ENCODE assay signal across 1 cellular context in the genomic region with DNA sequence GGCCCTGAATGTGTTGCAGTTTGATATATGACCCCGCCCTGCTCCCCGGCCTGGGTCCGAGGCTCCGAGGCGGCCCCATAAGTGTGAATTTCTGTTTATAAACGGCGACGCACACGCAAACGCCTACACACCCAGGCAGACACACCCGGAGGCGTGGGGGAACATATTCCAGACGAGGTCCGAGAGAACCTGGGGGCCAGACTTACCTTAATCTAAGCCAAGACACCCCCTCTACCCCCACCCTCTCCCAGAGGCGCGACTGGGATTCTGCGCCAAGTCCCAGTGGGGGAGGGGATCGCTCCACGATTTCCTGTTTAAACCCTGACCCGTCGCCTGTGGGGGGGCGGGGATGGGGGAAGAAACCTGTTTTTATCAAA.
TF ChIP-seq lines count a peak whose summit lies in the region.

No MANE protein-coding gene starts in this region.

TF ChIP-seq in K562, 482 proteins besides CTCF, POLR2A, EP300 and RAD21 (continued from another document and continues in another):
- TF ChIP-seq, protein P1, sequence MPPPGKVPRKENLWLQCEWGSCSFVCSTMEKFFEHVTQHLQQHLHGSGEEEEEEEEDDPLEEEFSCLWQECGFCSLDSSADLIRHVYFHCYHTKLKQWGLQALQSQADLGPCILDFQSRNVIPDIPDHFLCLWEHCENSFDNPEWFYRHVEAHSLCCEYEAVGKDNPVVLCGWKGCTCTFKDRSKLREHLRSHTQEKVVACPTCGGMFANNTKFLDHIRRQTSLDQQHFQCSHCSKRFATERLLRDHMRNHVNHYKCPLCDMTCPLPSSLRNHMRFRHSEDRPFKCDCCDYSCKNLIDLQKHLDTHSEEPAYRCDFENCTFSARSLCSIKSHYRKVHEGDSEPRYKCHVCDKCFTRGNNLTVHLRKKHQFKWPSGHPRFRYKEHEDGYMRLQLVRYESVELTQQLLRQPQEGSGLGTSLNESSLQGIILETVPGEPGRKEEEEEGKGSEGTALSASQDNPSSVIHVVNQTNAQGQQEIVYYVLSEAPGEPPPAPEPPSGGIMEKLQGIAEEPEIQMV (tag; conservative IDR thresholded peaks at IDR 0.05; ENCODE audit: low read depth): no peak
- TF ChIP-seq ZNF740 (CRISPR knock-in tag; IDR thresholded peaks at IDR 0.05) (peak; percentile 68), ZNF740 (tag; IDR thresholded peaks at IDR 0.05) (peak in 1 of 2 experiments; percentile 49; a peak in 2 of 4 replicates), DACH1 (IDR thresholded peaks at IDR 0.05; ENCODE audit: partially characterized antibody) (no peak), POLR3A (IDR thresholded peaks at IDR 0.05; ENCODE audit: borderline replicate concordance, extremely low read depth, insufficient read depth, insufficient read length) (no peak), NR2C2 (CRISPR knock-in tag; IDR thresholded peaks at IDR 0.05) (no peak), NR2C2 (tag; IDR thresholded peaks at IDR 0.05) (peak; percentile 66; the same call in 1 of the 2 replicates), ZNF165 (CRISPR knock-in tag; IDR thresholded peaks at IDR 0.05; ENCODE audit: borderline replicate concordance) (no peak), HNRNPH1 (optimal IDR thresholded peaks at IDR 0.05; ENCODE audit: low read depth, low read length) (no peak), ZNF696 (CRISPR knock-in tag; conservative IDR thresholded peaks at IDR 0.05) (no peak), FOXJ2 (tag; IDR thresholded peaks at IDR 0.05) (no peak), ZNF354B (CRISPR knock-in tag; IDR thresholded peaks at IDR 0.05) (no peak), ZNF445 (CRISPR knock-in tag; IDR thresholded peaks at IDR 0.05; ENCODE audit: low read depth) (no peak), TARDBP (IDR thresholded peaks at IDR 0.05) (no peak), ZEB2 (IDR thresholded peaks at IDR 0.05) (no peak), ZNF239 (CRISPR knock-in tag; IDR thresholded peaks at IDR 0.05) (no peak), ZNF175 (CRISPR knock-in tag; IDR thresholded peaks at IDR 0.05; ENCODE audit: low read depth) (no peak), POLR2H (tag; IDR thresholded peaks at IDR 0.05; ENCODE audit: low read depth) (no peak; the same call in 1 of the 2 replicates), DIDO1 (tag; IDR thresholded peaks at IDR 0.05; ENCODE audit: low read depth) (no peak), EZH2 (IDR thresholded peaks at IDR 0.05; ENCODE audit: borderline replicate concordance, low read depth, low read length) (no peak), ZBTB34 (CRISPR knock-in tag; IDR thresholded peaks at IDR 0.05) (no peak), ZNF644 (tag; IDR thresholded peaks at IDR 0.05; ENCODE audit: low read depth) (no peak), KDM1A (IDR thresholded peaks at IDR 0.05) (no peak), BRF1 (IDR thresholded peaks at IDR 0.05; ENCODE audit: borderline replicate concordance, extremely low read depth, insufficient read length) (no peak), CBFA2T3 (IDR thresholded peaks at IDR 0.05) (no peak), ARID1B (IDR thresholded peaks at IDR 0.05) (peak; percentile 27; the same call in 1 of the 2 replicates), ZC3H11A (IDR thresholded peaks at IDR 0.05; ENCODE audit: low read depth, low read length) (no peak), RBBP5 (IDR thresholded peaks at IDR 0.05; ENCODE audit: borderline replicate concordance, insufficient read depth, low read length, poor library complexity, severe bottlenecking) (no peak), SRSF9 (IDR thresholded peaks at IDR 0.05; ENCODE audit: borderline replicate concordance, low read depth, low read length) (no peak), CREB1 (IDR thresholded peaks at IDR 0.05) (0 out of 2 replicates have a peak, but pooled peaks have one; percentile 11), CREB1 (CRISPR knock-in tag; IDR thresholded peaks at IDR 0.05) (no peak), ZNF766 (CRISPR knock-in tag; conservative IDR thresholded peaks at IDR 0.05) (no peak), ZNF217 (CRISPR knock-in tag; IDR thresholded peaks at IDR 0.05) (no peak), FOXA1 (IDR thresholded peaks at IDR 0.05; ENCODE audit: borderline replicate concordance) (no peak), TAF15 (IDR thresholded peaks at IDR 0.05; ENCODE audit: low read depth, low read length) (no peak), PURB (CRISPR knock-in tag; IDR thresholded peaks at IDR 0.05; ENCODE audit: low read depth) (no peak), SREBF1 (IDR thresholded peaks at IDR 0.05; ENCODE audit: borderline replicate concordance, low read depth, low read length) (no peak), HNRNPUL1 (IDR thresholded peaks at IDR 0.05; ENCODE audit: low read length) (no peak), ZHX1 (conservative IDR thresholded peaks at IDR 0.05; ENCODE audit: low read length) (no peak), IRF2 (CRISPR knock-in tag; IDR thresholded peaks at IDR 0.05) (no peak), ZNF253 (CRISPR knock-in tag; conservative IDR thresholded peaks at IDR 0.05) (no peak), RFX1 (IDR thresholded peaks at IDR 0.05) (no peak), MXI1 (IDR thresholded peaks at IDR 0.05; ENCODE audit: low read depth, low read length) (no peak), ZNF398 (CRISPR knock-in tag; IDR thresholded peaks at IDR 0.05) (no peak), FOXP1 (CRISPR knock-in tag; IDR thresholded peaks at IDR 0.05) (no peak; the same call in 1 of the 2 replicates)
- TF ChIP-seq, protein P2, sequence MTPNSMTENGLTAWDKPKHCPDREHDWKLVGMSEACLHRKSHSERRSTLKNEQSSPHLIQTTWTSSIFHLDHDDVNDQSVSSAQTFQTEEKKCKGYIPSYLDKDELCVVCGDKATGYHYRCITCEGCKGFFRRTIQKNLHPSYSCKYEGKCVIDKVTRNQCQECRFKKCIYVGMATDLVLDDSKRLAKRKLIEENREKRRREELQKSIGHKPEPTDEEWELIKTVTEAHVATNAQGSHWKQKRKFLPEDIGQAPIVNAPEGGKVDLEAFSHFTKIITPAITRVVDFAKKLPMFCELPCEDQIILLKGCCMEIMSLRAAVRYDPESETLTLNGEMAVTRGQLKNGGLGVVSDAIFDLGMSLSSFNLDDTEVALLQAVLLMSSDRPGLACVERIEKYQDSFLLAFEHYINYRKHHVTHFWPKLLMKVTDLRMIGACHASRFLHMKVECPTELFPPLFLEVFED (CRISPR knock-in tag; conservative IDR thresholded peaks at IDR 0.05): no peak
- TF ChIP-seq, protein P3, sequence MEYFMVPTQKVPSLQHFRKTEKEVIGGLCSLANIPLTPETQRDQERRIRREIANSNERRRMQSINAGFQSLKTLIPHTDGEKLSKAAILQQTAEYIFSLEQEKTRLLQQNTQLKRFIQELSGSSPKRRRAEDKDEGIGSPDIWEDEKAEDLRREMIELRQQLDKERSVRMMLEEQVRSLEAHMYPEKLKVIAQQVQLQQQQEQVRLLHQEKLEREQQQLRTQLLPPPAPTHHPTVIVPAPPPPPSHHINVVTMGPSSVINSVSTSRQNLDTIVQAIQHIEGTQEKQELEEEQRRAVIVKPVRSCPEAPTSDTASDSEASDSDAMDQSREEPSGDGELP (CRISPR knock-in tag; IDR thresholded peaks at IDR 0.05; ENCODE audit: borderline replicate concordance): no peak
- TF ChIP-seq, protein P4, sequence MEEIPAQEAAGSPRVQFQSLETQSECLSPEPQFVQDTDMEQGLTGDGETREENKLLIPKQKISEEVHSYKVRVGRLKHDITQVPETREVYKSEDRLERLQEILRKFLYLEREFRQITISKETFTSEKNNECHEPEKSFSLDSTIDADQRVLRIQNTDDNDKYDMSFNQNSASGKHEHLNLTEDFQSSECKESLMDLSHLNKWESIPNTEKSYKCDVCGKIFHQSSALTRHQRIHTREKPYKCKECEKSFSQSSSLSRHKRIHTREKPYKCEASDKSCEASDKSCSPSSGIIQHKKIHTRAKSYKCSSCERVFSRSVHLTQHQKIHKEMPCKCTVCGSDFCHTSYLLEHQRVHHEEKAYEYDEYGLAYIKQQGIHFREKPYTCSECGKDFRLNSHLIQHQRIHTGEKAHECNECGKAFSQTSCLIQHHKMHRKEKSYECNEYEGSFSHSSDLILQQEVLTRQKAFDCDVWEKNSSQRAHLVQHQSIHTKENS (CRISPR knock-in tag; IDR thresholded peaks at IDR 0.05): no peak
- TF ChIP-seq, protein P5, sequence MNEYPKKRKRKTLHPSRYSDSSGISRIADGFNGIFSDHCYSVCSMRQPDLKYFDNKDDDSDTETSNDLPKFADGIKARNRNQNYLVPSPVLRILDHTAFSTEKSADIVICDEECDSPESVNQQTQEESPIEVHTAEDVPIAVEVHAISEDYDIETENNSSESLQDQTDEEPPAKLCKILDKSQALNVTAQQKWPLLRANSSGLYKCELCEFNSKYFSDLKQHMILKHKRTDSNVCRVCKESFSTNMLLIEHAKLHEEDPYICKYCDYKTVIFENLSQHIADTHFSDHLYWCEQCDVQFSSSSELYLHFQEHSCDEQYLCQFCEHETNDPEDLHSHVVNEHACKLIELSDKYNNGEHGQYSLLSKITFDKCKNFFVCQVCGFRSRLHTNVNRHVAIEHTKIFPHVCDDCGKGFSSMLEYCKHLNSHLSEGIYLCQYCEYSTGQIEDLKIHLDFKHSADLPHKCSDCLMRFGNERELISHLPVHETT (CRISPR knock-in tag; conservative IDR thresholded peaks at IDR 0.05 in 1 of 2, IDR thresholded peaks at IDR 0.05 in 1 of 2): no peak
- TF ChIP-seq, protein P6, sequence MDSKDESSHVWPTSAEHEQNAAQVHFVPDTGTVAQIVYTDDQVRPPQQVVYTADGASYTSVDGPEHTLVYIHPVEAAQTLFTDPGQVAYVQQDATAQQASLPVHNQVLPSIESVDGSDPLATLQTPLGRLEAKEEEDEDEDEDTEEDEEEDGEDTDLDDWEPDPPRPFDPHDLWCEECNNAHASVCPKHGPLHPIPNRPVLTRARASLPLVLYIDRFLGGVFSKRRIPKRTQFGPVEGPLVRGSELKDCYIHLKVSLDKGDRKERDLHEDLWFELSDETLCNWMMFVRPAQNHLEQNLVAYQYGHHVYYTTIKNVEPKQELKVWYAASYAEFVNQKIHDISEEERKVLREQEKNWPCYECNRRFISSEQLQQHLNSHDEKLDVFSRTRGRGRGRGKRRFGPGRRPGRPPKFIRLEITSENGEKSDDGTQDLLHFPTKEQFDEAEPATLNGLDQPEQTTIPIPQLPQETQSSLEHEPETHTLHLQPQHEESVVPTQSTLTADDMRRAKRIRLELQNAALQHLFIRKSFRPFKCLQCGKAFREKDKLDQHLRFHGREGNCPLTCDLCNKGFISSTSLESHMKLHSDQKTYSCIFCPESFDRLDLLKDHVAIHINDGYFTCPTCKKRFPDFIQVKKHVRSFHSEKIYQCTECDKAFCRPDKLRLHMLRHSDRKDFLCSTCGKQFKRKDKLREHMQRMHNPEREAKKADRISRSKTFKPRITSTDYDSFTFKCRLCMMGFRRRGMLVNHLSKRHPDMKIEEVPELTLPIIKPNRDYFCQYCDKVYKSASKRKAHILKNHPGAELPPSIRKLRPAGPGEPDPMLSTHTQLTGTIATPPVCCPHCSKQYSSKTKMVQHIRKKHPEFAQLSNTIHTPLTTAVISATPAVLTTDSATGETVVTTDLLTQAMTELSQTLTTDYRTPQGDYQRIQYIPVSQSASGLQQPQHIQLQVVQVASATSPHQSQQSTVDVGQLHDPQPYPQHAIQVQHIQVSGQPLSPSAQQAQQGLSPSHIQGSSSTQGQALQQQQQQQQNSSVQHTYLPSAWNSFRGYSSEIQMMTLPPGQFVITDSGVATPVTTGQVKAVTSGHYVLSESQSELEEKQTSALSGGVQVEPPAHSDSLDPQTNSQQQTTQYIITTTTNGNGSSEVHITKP (IDR thresholded peaks at IDR 0.05; ENCODE audit: partially characterized antibody): no peak
